16 cellular contexts compared by ENCODE assay signal in genomic region chr4:156945532-156945931, GRCh38. TPM values are rescaled to one million over a fixed set of nuclear protein-coding genes. Genes with fewer than 3 reads are reported as not detected.
DNase-seq lines count a peak whose midpoint lies in the region; ATAC-seq and TF ChIP-seq lines count a peak whose summit lies in the region.
"Had no signal": no experiment of that assay in that cellular context is flagged by ENCODE, and none has a peak within 500 bp of the region (broad histone marks: within the 10 kb centered on the region; RNA-seq: fewer than 3 reads in every experiment).

No MANE protein-coding gene starts in this region.

- 47% methylated on average over 3 of the region's 3 CpGs for WGBS in right lobe of liver (ENCODE audit: insufficient coverage, low coverage, low lambda C conversion rate, missing lambda C conversion rate)

- H3K27me3 Mint-ChIP-seq in osteocyte (ENCODE audit: unreplicated experiment) (no peaks in the 10 kb centered on the region), type B pancreatic cell (no peaks in the 10 kb centered on the region)
- H3K27me3 Mint-ChIP-seq: IgD-negative memory B cell had no signal

- no peaks in the 10 kb centered on the region; the same call in none of the 2 replicates for H3K79me2 ChIP-seq in KMS-11 (ENCODE audit: insufficient read depth, low read depth)

- no peak for TF ChIP-seq POLR2A in right lobe of liver (IDR thresholded peaks at IDR 0.05)

- H3K4me1 ChIP-seq in KMS-11 (ENCODE audit: low read depth, poor library complexity, severe bottlenecking), result peaks cover 6% of the 10 kb centered on the region
- peaks cover 0 to 25% (median 8%) of the 10 kb centered on the region in 4 donors for H3K4me1 ChIP-seq in right lobe of liver

- no peak overlapping the region for H3K9ac ChIP-seq in KMS-11

- H4K20me1 ChIP-seq in KMS-11 (ENCODE audit: insufficient read depth), result no peaks in the 10 kb centered on the region

- no peak for TF ChIP-seq CTCF in KMS-11 (conservative IDR thresholded peaks at IDR 0.05; ENCODE audit: low read depth, low read length)
- TF ChIP-seq CTCF in osteocyte (IDR thresholded peaks at IDR 0.05), result no peak
- TF ChIP-seq CTCF in right lobe of liver (IDR thresholded peaks at IDR 0.05), result no peak
- no peak for TF ChIP-seq CTCF in type B pancreatic cell (conservative IDR thresholded peaks at IDR 0.05)

- H3K9me3 Mint-ChIP-seq in osteocyte (ENCODE audit: unreplicated experiment) (no peaks in the 10 kb centered on the region), type B pancreatic cell (no peaks in the 10 kb centered on the region)

- H3K4me3 ChIP-seq in KMS-11 (IDR thresholded peaks at IDR 0.05; ENCODE audit: insufficient read depth, low read depth, low read length) (no peak overlapping the region), right lobe of liver (no peak overlapping the region)
- H3K4me3 ChIP-seq: SK-N-MC had no signal

- H3K36me3 ChIP-seq in KMS-11 (ENCODE audit: insufficient read depth) (no peaks in the 10 kb centered on the region), right lobe of liver (no peaks in the 10 kb centered on the region)

- intact Hi-C loops in right lobe of liver (cut with DNase I), result no loop called here

- DNase-seq in A172 (ENCODE audit: low spot score) (peak; percentile 53), dermis blood vessel endothelial cell (peak; percentile 18), osteocyte (ENCODE audit: extremely low spot score, unreplicated experiment) (no peak), right lobe of liver (no peak), DMS79 (lab: John Stamatoyannopoulos, UW) (no peak), type B pancreatic cell (ENCODE audit: extremely low spot score, unreplicated experiment) (no peak)
- DNase-seq: activated T-cell treated with anti-CD3 and anti-CD28 coated beads, Interleukin-2, amount 50 U/mL, for 48 hours; central memory CD4-positive, alpha-beta T cell; DMS79 treated with DMSO at 0.1 percent for 48 hours; NCI-H1694; NCI-H748 treated with DMSO at 0.1 percent for 48 hours had no signal

- H3K27ac Mint-ChIP-seq in osteocyte (ENCODE audit: unreplicated experiment) (peak overlapping the region; percentile 87), type B pancreatic cell (no peak overlapping the region)
- H3K27ac Mint-ChIP-seq: IgD-negative memory B cell had no signal

- H3K27me3 ChIP-seq in KMS-11 (ENCODE audit: insufficient read depth, low read depth) (no peaks in the 10 kb centered on the region), right lobe of liver (no peaks in the 10 kb centered on the region)

- no peaks in the 10 kb centered on the region for H3K9me3 ChIP-seq in right lobe of liver

- no peak overlapping the region for H2AFZ ChIP-seq in KMS-11 (ENCODE audit: low read depth)

- H3K4me1 Mint-ChIP-seq in osteocyte (ENCODE audit: unreplicated experiment) (peaks cover 92% of the 10 kb centered on the region), type B pancreatic cell (ENCODE audit: unreplicated experiment) (peaks cover 73% of the 10 kb centered on the region)
- H3K4me1 Mint-ChIP-seq: IgD-negative memory B cell had no signal

- H3K27ac ChIP-seq in KMS-11, result no peak overlapping the region
- H3K27ac ChIP-seq in right lobe of liver, result no peak overlapping the region
- H3K27ac ChIP-seq: SK-N-MC had no signal

- peak overlapping the region; percentile 27 for H3K4me3 Mint-ChIP-seq in osteocyte (ENCODE audit: unreplicated experiment)
- no peak overlapping the region for H3K4me3 Mint-ChIP-seq in type B pancreatic cell
- H3K4me3 Mint-ChIP-seq: IgD-negative memory B cell had no signal

- H3K36me3 Mint-ChIP-seq in osteocyte (ENCODE audit: unreplicated experiment), result no peaks in the 10 kb centered on the region
- H3K36me3 Mint-ChIP-seq in type B pancreatic cell, result no peaks in the 10 kb centered on the region
- H3K36me3 Mint-ChIP-seq: IgD-negative memory B cell had no signal

- peak overlapping the region; percentile 0; the same call in 1 of the 2 replicates for H3K4me2 ChIP-seq in KMS-11

- ATAC-seq in right lobe of liver, result no peak
- ATAC-seq in HG03457 (IDR thresholded peaks at IDR 0.05; ENCODE audit: unreplicated experiment), result no peak
- ATAC-seq: activated CD4-positive, CD25-positive, alpha-beta regulatory T cell treated with anti-CD3 and anti-CD28 coated beads, Interleukin-2, amount 50 U/mL, for 24 hours had no signal

RNA-seq across cellular contexts. Expression of gene PDGFC, which starts 26.1 kb away (rescaled TPM):
- 27.5 and 36.9 TPM in 2 replicates for total RNA-seq in A172 (2014; rRNA removed; shearing (Covaris generic))
- total RNA-seq in dermis blood vessel endothelial cell (27.1 and 47.3 TPM in 2 replicates), osteocyte (21.8 and 25.4 TPM in 2 replicates), right lobe of liver (10 to 100 TPM in 3 of 6 experiments, 1 to 10 TPM in 3; 6.6 to 19.0 (median 10.3) TPM), type B pancreatic cell (ENCODE audit: low replicate concordance) (18.1 and 39.9 TPM in 2 replicates)

Comparison
In these comparisons a context has a peak if more than half of its experiments do, and no peak if none do; other contexts are left out.
1. DNase-seq: peak in A172 (single experiment) and dermis blood vessel endothelial cell (single experiment); none in osteocyte (single experiment), right lobe of liver (0 of 3), DMS79 (single experiment) and type B pancreatic cell (single experiment).